In genomic region chr13:90564096-90564495, GRCh38 we compare ENCODE assay signal across 30 cellular contexts.
"Had no signal": no experiment of that assay in that cellular context is flagged by ENCODE, and none has a peak within 500 bp of the region (broad histone marks: within the 10 kb centered on the region; RNA-seq: fewer than 3 reads in every experiment).

No MANE protein-coding gene starts in this region.

- H2AFZ ChIP-seq: PC-9 had no signal

- H3K9me3 ChIP-seq: MG63, SJSA1 had no signal

- H3K27ac ChIP-seq: PC-9, RWPE1, SJSA1 had no signal

- H3K4me3 ChIP-seq: MG63, PC-9, SJSA1 had no signal

- FAIRE-seq: RCC 7860 had no signal

- H3K27me3 ChIP-seq: MG63, SJSA1 had no signal

- H3K36me3 ChIP-seq: MG63, SJSA1 had no signal

- H3K4me1 ChIP-seq: SJSA1 had no signal

- H3K4me2 ChIP-seq: PC-9 had no signal

- DNase-seq: Kasumi-1, KG1, MG63, NCI-H1048, NCI-H1092 treated with DMSO at 0.1 percent for 48 hours, NCI-H1105 treated with DMSO at 0.1 percent for 48 hours, NCI-H1417, NCI-H1436, NCI-H146, NCI-H1694, NCI-H187, NCI-H1930, NCI-H2029 treated with DMSO at 0.1 percent for 48 hours, NCI-H2081 treated with DMSO at 0.1 percent for 48 hours, NCI-H2107, NCI-H2171, NCI-H226, NCI-H446 treated with DMSO at 0.1 percent for 48 hours, NCI-H510A, NCI-H524, NCI-H526, NCI-H774, PC-9, T-cell had no signal

- ATAC-seq: Panc1, Right ventricle myocardium inferior, SK-N-SH treated with all-trans-retinoic acid at 6 μM for 48 hours, T-cell had no signal
